Comparison of ENCODE assay signal across 8 cellular contexts in genomic region chrX:49172280-49172780, GRCh38. TPM values are rescaled to one million over a fixed set of nuclear protein-coding genes. Genes with fewer than 3 reads are reported as not detected.
DNase-seq lines count a peak whose midpoint lies in the region; ATAC-seq and TF ChIP-seq lines count a peak whose summit lies in the region.

No MANE protein-coding gene starts in this region.

- no peak overlapping the region for H2BK15ac ChIP-seq in neuronal stem cell (ENCODE audit: low read length)

- no peak overlapping the region for H3K9ac ChIP-seq in neuronal stem cell (ENCODE audit: low read depth, low read length, poor library complexity)

- ATAC-seq in GM18909 (IDR thresholded peaks at IDR 0.05; ENCODE audit: poor library complexity, unreplicated experiment) = peak; percentile 69
- ATAC-seq in HG03196 (IDR thresholded peaks at IDR 0.05; ENCODE audit: unreplicated experiment) = peak; percentile 70

- H3K4me1 ChIP-seq in neuronal stem cell (ENCODE audit: control insufficient read depth in 2 of 2, insufficient read depth in 1 of 2, low read depth in 1 of 2, low read length in 2 of 2) = peaks cover 0 to 2% of the 10 kb centered on the region in 2 donors

- DNase-seq in AG04450 (ENCODE audit: low read depth, low spot score) (no peak), NOMO-1 treated with DMSO at 0.1 percent for 48 hours (lab: John Stamatoyannopoulos, UW; ENCODE audit: unreplicated experiment) (peak; percentile 71), fibroblast of gingiva (ENCODE audit: low read depth) (peak; percentile 69), neuronal stem cell (ENCODE audit: low spot score) (no peak), ureter (ENCODE audit: low spot score) (peak; percentile 74)
- DNase-seq in activated T-cell treated with anti-CD3 and anti-CD28 coated beads, Interleukin-2, amount 50 U/mL, for 1 hour = peak; percentile 76

- H4K8ac ChIP-seq in neuronal stem cell (ENCODE audit: low read depth, low read length) = no peak overlapping the region

- H2BK120ac ChIP-seq in neuronal stem cell (ENCODE audit: low read depth, low read length) = no peak overlapping the region

- H2BK5ac ChIP-seq in neuronal stem cell (ENCODE audit: low read length) = no peak overlapping the region

- H2AK5ac ChIP-seq in neuronal stem cell (ENCODE audit: low read depth, low read length) = no peak overlapping the region

- H3K4me3 ChIP-seq in AG04450 (ENCODE audit: low read depth, low read length) (peak overlapping the region; percentile 70), neuronal stem cell (ENCODE audit: low read length in 2 of 2) (peak overlapping the region in 1 of 2 donors; percentile 75)

- no peak overlapping the region for H3K4ac ChIP-seq in neuronal stem cell (ENCODE audit: low read length)

- CTCF ChIA-PET in AG04450 (lab: Charles Lee) = interaction anchor here (1.5 kb wide), 1 partner anchor 16 kb away, joined by 5 read pairs; no protein-coding TSS in a partner anchor

- H3K79me1 ChIP-seq in neuronal stem cell (ENCODE audit: low read depth, low read length) = no peaks in the 10 kb centered on the region

- POLR2A ChIA-PET in AG04450 (lab: Yijun Ruan, JAX) = interaction anchor here (1.0 kb wide), 1 partner anchor 9 kb away, joined by 5 read pairs; no protein-coding TSS in a partner anchor

- H3K9me3 ChIP-seq in AG04450 (ENCODE audit: control insufficient read depth, insufficient read depth, low read length) (no peaks in the 10 kb centered on the region), neuronal stem cell (replicated peaks in 1 of 2; ENCODE audit: control insufficient read depth in 2 of 2, insufficient read depth in 1 of 2, low read depth in 1 of 2, low read length in 2 of 2) (no peaks in the 10 kb centered on the region)

- no CpG with 5 or more reads among the region's 37 CpGs for WGBS in neuronal stem cell (ENCODE audit: extremely low coverage in 2 of 2, insufficient read length in 2 of 2, insufficient replicate concordance in 1 of 2), 2 donors

- H2AFZ ChIP-seq in neuronal stem cell (ENCODE audit: low read length) = peak overlapping the region; percentile 87

- H3K27ac ChIP-seq in AG04450 (ENCODE audit: low read depth, low read length) (no peak overlapping the region), neuronal stem cell (replicated peaks; ENCODE audit: low read length) (no peak overlapping the region)

- TF ChIP-seq CTCF in AG04450 (IDR thresholded peaks at IDR 0.05; ENCODE audit: low read depth, low read length) = no peak

- H3K27me3 ChIP-seq in AG04450 (ENCODE audit: control insufficient read depth, insufficient read depth, low read length) (no peaks in the 10 kb centered on the region), neuronal stem cell (ENCODE audit: control insufficient read depth in 3 of 3, insufficient read depth in 3 of 3, low read depth in 1 of 3, low read length in 3 of 3) (peaks cover 4 to 38% (median 23%) of the 10 kb centered on the region in 3 experiments)

- peak overlapping the region; percentile 62 for H3K4me2 ChIP-seq in neuronal stem cell (ENCODE audit: insufficient read depth, low read length, poor library complexity, severe bottlenecking)

- H3K23ac ChIP-seq in neuronal stem cell (ENCODE audit: low read depth, low read length, poor library complexity) = no peak overlapping the region

- H3K14ac ChIP-seq in neuronal stem cell (ENCODE audit: low read length) = no peak overlapping the region

- no peak overlapping the region for H2BK12ac ChIP-seq in neuronal stem cell (ENCODE audit: low read length)

- H3K36me3 ChIP-seq in neuronal stem cell (replicated peaks in 1 of 2; ENCODE audit: control insufficient read depth in 2 of 2, insufficient read depth in 2 of 2, low read length in 2 of 2) = no peaks in the 10 kb centered on the region

- peak overlapping the region; percentile 80 for H3K18ac ChIP-seq in neuronal stem cell (ENCODE audit: low read length)

- H4K91ac ChIP-seq in neuronal stem cell (ENCODE audit: low read depth, low read length, poor library complexity) = no peak overlapping the region

RNA-seq across cellular contexts. Expression of gene PLP2, which starts 0.6 kb away (rescaled TPM):
- polyA plus RNA-seq in AG04450 (2011; rRNA removed) = 66.7 and 79.6 TPM in 2 replicates
- 96.7 and 105 TPM in 2 replicates for polyA minus RNA-seq in AG04450 (2011; rRNA and poly(A)+ RNA removed)
- 3.8 TPM for polyA plus RNA-seq in neuronal stem cell (2013, experiment 1 of 2)
- 3.8 TPM for polyA plus RNA-seq in neuronal stem cell (2013, experiment 2 of 2)
- total RNA-seq in ureter = 141 TPM

RNA-seq across cellular contexts. Expression of gene MAGIX, which starts 9.8 kb away (rescaled TPM):
- polyA plus RNA-seq in AG04450 (2011; rRNA removed) = 0.40 and 0.82 TPM in 2 replicates
- polyA minus RNA-seq in AG04450 (2011; rRNA and poly(A)+ RNA removed) = 0.05 and 0.52 TPM in 2 replicates
- polyA plus RNA-seq in neuronal stem cell (2013, experiment 1 of 2) = 0.74 TPM
- polyA plus RNA-seq in neuronal stem cell (2013, experiment 2 of 2) = 0.47 TPM
- 12.8 TPM for total RNA-seq in ureter

RNA-seq across cellular contexts. Expression of gene PRICKLE3, which starts 13.8 kb away (rescaled TPM):
- polyA plus RNA-seq in AG04450 (2011; rRNA removed) = 3.6 and 4.1 TPM in 2 replicates
- 7.0 and 9.1 TPM in 2 replicates for polyA minus RNA-seq in AG04450 (2011; rRNA and poly(A)+ RNA removed)
- 4.5 TPM for polyA plus RNA-seq in neuronal stem cell (2013, experiment 1 of 2)
- 4.1 TPM for polyA plus RNA-seq in neuronal stem cell (2013, experiment 2 of 2)
- 24.7 TPM for total RNA-seq in ureter

RNA-seq across cellular contexts. Expression of gene SYP, which starts 27.7 kb away (rescaled TPM):
- polyA plus RNA-seq in AG04450 (2011; rRNA removed) = 0.07 and 0.15 TPM in 2 replicates
- 0.28 TPM in 1 of 2 replicates, not detected in the other for polyA minus RNA-seq in AG04450 (2011; rRNA and poly(A)+ RNA removed)
- 0.32 TPM for polyA plus RNA-seq in neuronal stem cell (2013, experiment 1 of 2)
- 0.37 TPM for polyA plus RNA-seq in neuronal stem cell (2013, experiment 2 of 2)
- 1.7 TPM for total RNA-seq in ureter

RNA-seq across cellular contexts. Expression of gene GPKOW, which starts 48.8 kb away (rescaled TPM):
- polyA plus RNA-seq in AG04450 (2011; rRNA removed) = 20.3 and 21.9 TPM in 2 replicates
- polyA minus RNA-seq in AG04450 (2011; rRNA and poly(A)+ RNA removed) = 10.6 and 15.0 TPM in 2 replicates
- polyA plus RNA-seq in neuronal stem cell (2013, experiment 1 of 2) = 15.7 TPM
- 15.6 TPM for polyA plus RNA-seq in neuronal stem cell (2013, experiment 2 of 2)
- 18.2 TPM for total RNA-seq in ureter

Comparison
In these comparisons a context has a peak if more than half of its experiments do, and no peak if none do; other contexts are left out.
1. DNase-seq: peak in NOMO-1 treated with DMSO at 0.1 percent for 48 hours (single experiment), activated T-cell treated with anti-CD3 and anti-CD28 coated beads, Interleukin-2, amount 50 U/mL, for 1 hour (single experiment), fibroblast of gingiva (single experiment) and ureter (single experiment); none in AG04450 (single experiment) and neuronal stem cell (single experiment).